23 cellular contexts compared by ENCODE assay signal in the genomic region with DNA sequence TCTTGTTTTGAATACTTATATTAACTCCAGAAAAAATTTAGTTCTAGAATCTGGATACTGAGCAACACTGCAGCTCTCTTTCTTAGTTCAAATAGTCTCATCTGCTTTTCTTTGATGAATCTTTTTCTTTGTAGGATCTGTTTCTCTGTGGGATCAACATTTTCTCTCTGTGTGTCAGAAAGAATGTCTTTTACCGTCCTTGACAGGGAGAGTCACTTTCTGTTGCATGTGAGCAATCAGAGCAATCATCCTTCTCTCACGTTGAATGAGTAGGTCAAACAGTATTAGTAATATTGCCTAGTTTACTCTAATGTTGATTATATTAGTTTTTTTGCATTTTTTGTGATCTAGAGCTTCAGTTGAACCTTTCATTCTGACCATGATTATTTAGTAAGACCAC.
"Had no signal": no experiment of that assay in that cellular context is flagged by ENCODE, and none has a peak within 500 bp of the region (broad histone marks: within the 10 kb centered on the region; RNA-seq: fewer than 3 reads in every experiment).

No MANE protein-coding gene starts in this region.

- H3K4me3 Mint-ChIP-seq: activated CD4-positive, alpha-beta T cell treated with anti-CD3 and anti-CD28 coated beads for 36 hours; activated T-cell treated with anti-CD3 and anti-CD28 coated beads, Interleukin-2, amount 50 U/mL, for 72 hours; natural killer cell; neural progenitor cell had no signal

- H3K27ac Mint-ChIP-seq: activated CD4-positive, alpha-beta T cell treated with anti-CD3 and anti-CD28 coated beads for 36 hours; activated naive CD4-positive, alpha-beta T cell treated with anti-CD3 and anti-CD28 coated beads, Interleukin-2, amount 50 U/mL, for 72 hours; activated T-cell treated with anti-CD3 and anti-CD28 coated beads, Interleukin-2, amount 50 U/mL, for 72 hours; natural killer cell; neural progenitor cell had no signal

- DNase-seq: activated CD4-positive, alpha-beta T cell treated with anti-CD3 and anti-CD28 coated beads for 36 hours; activated CD4-positive, alpha-beta T cell treated with anti-CD3 and anti-CD28 coated beads, Interleukin-2, amount 50 U/mL, for 4 hours; activated CD4-positive, CD25-positive, alpha-beta regulatory T cell; activated naive CD4-positive, alpha-beta T cell; activated T-cell treated with anti-CD3 and anti-CD28 coated beads for 4 hours; activated T-cell treated with anti-CD3 and anti-CD28 coated beads, Interleukin-2, amount 50 U/mL, for 72 hours; anterior cingulate cortex; body of pancreas; colonic mucosa; dorsolateral prefrontal cortex; effector memory CD4-positive, alpha-beta T cell; left lung; lower lobe of right lung; mesenchymal stem cell; natural killer cell; occipital lobe; right cardiac atrium; spleen; stimulated activated naive CD4-positive, alpha-beta T cell; tibial artery had no signal

- H3K27me3 Mint-ChIP-seq: activated CD4-positive, alpha-beta T cell treated with anti-CD3 and anti-CD28 coated beads for 36 hours had no signal

- H3K9me3 Mint-ChIP-seq: activated naive CD4-positive, alpha-beta T cell treated with anti-CD3 and anti-CD28 coated beads, Interleukin-2, amount 50 U/mL, for 72 hours; activated T-cell treated with anti-CD3 and anti-CD28 coated beads, Interleukin-2, amount 50 U/mL, for 72 hours; natural killer cell; neural progenitor cell had no signal

- H3K4me1 Mint-ChIP-seq: activated CD4-positive, alpha-beta T cell treated with anti-CD3 and anti-CD28 coated beads for 36 hours; natural killer cell had no signal

- ATAC-seq: activated CD4-positive, alpha-beta T cell treated with anti-CD3 and anti-CD28 coated beads for 36 hours; activated naive CD4-positive, alpha-beta T cell treated with anti-CD3 and anti-CD28 coated beads, Interleukin-2, amount 50 U/mL, for 72 hours; activated T-cell treated with anti-CD3 and anti-CD28 coated beads, Interleukin-2, amount 50 U/mL, for 72 hours; body of pancreas; left lung; lower lobe of right lung; natural killer cell had no signal

- H3K4me3 ChIP-seq: body of pancreas, colonic mucosa, dorsolateral prefrontal cortex, left lung, lower lobe of right lung, neural progenitor cell, spleen, suprapubic skin, tibial artery had no signal

- H3K36me3 Mint-ChIP-seq: activated naive CD4-positive, alpha-beta T cell treated with anti-CD3 and anti-CD28 coated beads, Interleukin-2, amount 50 U/mL, for 72 hours; natural killer cell had no signal
